Comparison of ENCODE assay signal across 9 cellular contexts in genomic region chr19:16067205-16067938, GRCh38. TPM values are rescaled to one million over a fixed set of nuclear protein-coding genes. Genes with fewer than 3 reads are reported as not detected.
DNase-seq lines count a peak whose midpoint lies in the region; ATAC-seq and TF ChIP-seq lines count a peak whose summit lies in the region.
"Had no signal": no experiment of that assay in that cellular context is flagged by ENCODE, and none has a peak within 500 bp of the region (broad histone marks: within the 10 kb centered on the region; RNA-seq: fewer than 3 reads in every experiment).

No MANE protein-coding gene starts in this region.

- intact Hi-C loops in PC-9 (cut with micrococcal nuclease; ENCODE audit: unreplicated experiment) = no loop called here
- intact Hi-C loops in esophagus squamous epithelium (cut with DNase I) = loop anchor here (10.0 kb wide), 1 partner anchor 47 kb away; the partner anchor contains the start of gene RAB8A
- intact Hi-C loops in ovary (cut with DNase I) = loop anchor here in 1 of 4 donors (10.0 kb wide), 1 partner anchor 47 kb away; the partner anchor contains the start of gene RAB8A
- intact Hi-C loops in activated CD4-positive, alpha-beta T cell treated with anti-CD3 and anti-CD28 coated beads for 36 hours (cut with DNase I, micrococcal nuclease) = no loop called here

- no peaks in the 10 kb centered on the region for H3K27me3 Mint-ChIP-seq in activated CD4-positive, alpha-beta T cell treated with anti-CD3 and anti-CD28 coated beads for 36 hours

- H3K4me3 ChIP-seq in PC-9 (peak overlapping the region; percentile 66), esophagus squamous epithelium (peak overlapping the region; percentile 72 to 95 (median 74)), ovary (peak overlapping the region; percentile 65)

- no peaks in the 10 kb centered on the region for H4K20me1 ChIP-seq in PC-9 (ENCODE audit: insufficient read depth)

- TF ChIP-seq POLR2A in esophagus squamous epithelium (IDR thresholded peaks at IDR 0.05) = peak in 2 of 4 donors; percentile 88 to 90
- TF ChIP-seq POLR2A in ovary (IDR thresholded peaks at IDR 0.05) = peak; percentile 22

- H3K9me3 ChIP-seq in PC-9 (ENCODE audit: insufficient read depth, low read depth) (no peaks in the 10 kb centered on the region), esophagus squamous epithelium (no peaks in the 10 kb centered on the region), ovary (no peaks in the 10 kb centered on the region)

- peaks cover 26% of the 10 kb centered on the region for H3K4me1 Mint-ChIP-seq in activated CD4-positive, alpha-beta T cell treated with anti-CD3 and anti-CD28 coated beads for 36 hours

- H3K36me3 ChIP-seq in PC-9 (ENCODE audit: low read depth) = no peaks in the 10 kb centered on the region
- peaks cover 0 to 9% (median 0%) of the 10 kb centered on the region in 3 donors for H3K36me3 ChIP-seq in esophagus squamous epithelium
- no peaks in the 10 kb centered on the region for H3K36me3 ChIP-seq in ovary

- peak overlapping the region; percentile 71 for H2AFZ ChIP-seq in PC-9

- CTCF ChIA-PET in PC-9 (lab: Charles Lee) = interaction anchor here (0.6 kb wide), 1 partner anchor 87 kb away, joined by 3 read pairs; no protein-coding TSS in a partner anchor
- CTCF ChIA-PET in activated CD4-positive, alpha-beta T cell treated with anti-CD3 and anti-CD28 coated beads for 36 hours (lab: Charles Lee) = interaction anchor here (0.7 to 1.0 kb wide), 2 partner anchors 19 to 40 kb away, joined by 3 read pairs; no protein-coding TSS in a partner anchor

- H3K27ac ChIP-seq in PC-9 (peak overlapping the region; percentile 42), esophagus squamous epithelium (peak overlapping the region; percentile 88 to 99 (median 98)), ovary (peak overlapping the region; percentile 52 to 68)

- no peaks in the 10 kb centered on the region for H3K9me2 ChIP-seq in PC-9 (ENCODE audit: insufficient read depth)

- H3K9me3 Mint-ChIP-seq in activated CD4-positive, alpha-beta T cell treated with anti-CD3 and anti-CD28 coated beads for 36 hours (ENCODE audit: low read depth) = no peaks in the 10 kb centered on the region

- 39 to 48% methylated on average over 16 to 17 of the region's 40 CpGs for WGBS in esophagus squamous epithelium, 2 donors
- WGBS in ovary, 3 donors = 45 to 53% (median 46%) methylated on average over 40 of the region's 40 CpGs

- peaks cover 28% of the 10 kb centered on the region for H3K79me2 ChIP-seq in PC-9 (ENCODE audit: low read depth)

- peaks cover 48% of the 10 kb centered on the region for H3K4me1 ChIP-seq in PC-9 (replicated peaks; ENCODE audit: insufficient read depth)
- peaks cover 21 to 81% (median 55%) of the 10 kb centered on the region in 3 donors for H3K4me1 ChIP-seq in esophagus squamous epithelium
- H3K4me1 ChIP-seq in ovary (ENCODE audit: insufficient read depth) = no peaks in the 10 kb centered on the region

- peaks cover 49% of the 10 kb centered on the region for H3F3A ChIP-seq in PC-9 (ENCODE audit: insufficient read depth, low read depth)

- BruUV-seq in PC-9 (replicated peaks; lab: Mats Ljungman, UMichigan) = TSS peak; percentile 46

- POLR2A ChIA-PET in PC-9 (lab: Charles Lee; ENCODE audit: unreplicated experiment) = interaction anchor here (0.6 to 0.7 kb wide), 2 partner anchors 11 to 365 kb away, joined by 5 to 8 read pairs; no protein-coding TSS in a partner anchor
- POLR2A ChIA-PET in activated CD4-positive, alpha-beta T cell treated with anti-CD3 and anti-CD28 coated beads for 36 hours (lab: Charles Lee) = no interaction called here

- H3K27me3 ChIP-seq in PC-9 (ENCODE audit: insufficient read depth, low read depth) = no peaks in the 10 kb centered on the region
- no peaks in the 10 kb centered on the region for H3K27me3 ChIP-seq in esophagus squamous epithelium
- no peaks in the 10 kb centered on the region for H3K27me3 ChIP-seq in ovary

- peak overlapping the region; percentile 74 for H3K4me2 ChIP-seq in PC-9

- no peak overlapping the region for H3K27ac Mint-ChIP-seq in activated CD4-positive, alpha-beta T cell treated with anti-CD3 and anti-CD28 coated beads for 36 hours

- ATAC-seq in activated CD4-positive, alpha-beta T cell treated with anti-CD3 and anti-CD28 coated beads for 36 hours = no peak
- ATAC-seq in HG02884 (IDR thresholded peaks at IDR 0.05; ENCODE audit: unreplicated experiment) (no peak), HG03439 (IDR thresholded peaks at IDR 0.05; ENCODE audit: unreplicated experiment) (no peak)

- no peak overlapping the region for H3K4me3 Mint-ChIP-seq in activated CD4-positive, alpha-beta T cell treated with anti-CD3 and anti-CD28 coated beads for 36 hours

- TF ChIP-seq CTCF in PC-9 (conservative IDR thresholded peaks at IDR 0.05) (no peak), esophagus squamous epithelium (IDR thresholded peaks at IDR 0.05) (no peak), ovary (IDR thresholded peaks at IDR 0.05) (no peak)

- peak; percentile 48 for DNase-seq in Ammon's horn (ENCODE audit: low spot score)
- peak; percentile 70 to 71 for DNase-seq in PC-9
- no peak for DNase-seq in esophagus squamous epithelium (lab: John Stamatoyannopoulos, UW)
- DNase-seq in ovary = peak; percentile 76 to 88 (median 81)
- DNase-seq in NCI-H69 (lab: John Stamatoyannopoulos, UW) = no peak
- DNase-seq in activated CD4-positive, alpha-beta T cell treated with anti-CD3 and anti-CD28 coated beads for 36 hours = no peak
- DNase-seq: NCI-H510A had no signal

- peak; percentile 46 for TF ChIP-seq EP300 in ovary (IDR thresholded peaks at IDR 0.05)

- H3K36me3 Mint-ChIP-seq in activated CD4-positive, alpha-beta T cell treated with anti-CD3 and anti-CD28 coated beads for 36 hours (ENCODE audit: low read depth) = no peaks in the 10 kb centered on the region

RNA-seq across cellular contexts. Expression of gene TPM4, which starts 8.9 kb away (rescaled TPM):
- total RNA-seq in PC-9 (2021) = 279 and 307 TPM in 2 replicates
- total RNA-seq in esophagus squamous epithelium = 100 to 1,000 TPM; 307 to 577 (median 369) TPM
- 100 to 1,000 TPM; 286 to 642 (median 554) TPM for total RNA-seq in ovary
- 100 to 1,000 TPM; 347 to 664 TPM for polyA plus RNA-seq in ovary
- total RNA-seq in activated CD4-positive, alpha-beta T cell treated with anti-CD3 and anti-CD28 coated beads for 36 hours = 100 to 1,000 TPM; 362 to 416 TPM

RNA-seq across cellular contexts. Expression of gene RAB8A, which starts 44.3 kb away (rescaled TPM):
- 87.9 and 104 TPM in 2 replicates for total RNA-seq in PC-9 (2021)
- total RNA-seq in esophagus squamous epithelium = 10 to 100 TPM; 39.5 to 70.9 (median 46.4) TPM
- total RNA-seq in ovary = 10 to 100 TPM; 17.2 to 70.5 (median 52.9) TPM
- 100 to 1,000 TPM in 1 of 2 donors, 10 to 100 TPM in 1; 23.8 to 114 TPM for polyA plus RNA-seq in ovary
- total RNA-seq in activated CD4-positive, alpha-beta T cell treated with anti-CD3 and anti-CD28 coated beads for 36 hours = 100 to 1,000 TPM; 165 to 218 TPM

Comparison
In these comparisons a context has a peak if more than half of its experiments do, and no peak if none do; other contexts are left out.
1. DNase-seq: peak in Ammon's horn (single experiment), PC-9 (2 of 2) and ovary (5 of 5); none in esophagus squamous epithelium (single experiment), NCI-H69 (single experiment) and activated CD4-positive, alpha-beta T cell treated with anti-CD3 and anti-CD28 coated beads for 36 hours (single experiment).
2. H3K27ac ChIP-seq: peak in every context shown above with its lines; median percentile 98 in esophagus squamous epithelium; 60 in ovary; 42 in PC-9.
3. Peak in every context shown above with its lines, with median percentiles within 50 percentile points of each other: H3K4me3 ChIP-seq.